ENCODE assay signal across 2 cellular contexts in the genomic region with DNA sequence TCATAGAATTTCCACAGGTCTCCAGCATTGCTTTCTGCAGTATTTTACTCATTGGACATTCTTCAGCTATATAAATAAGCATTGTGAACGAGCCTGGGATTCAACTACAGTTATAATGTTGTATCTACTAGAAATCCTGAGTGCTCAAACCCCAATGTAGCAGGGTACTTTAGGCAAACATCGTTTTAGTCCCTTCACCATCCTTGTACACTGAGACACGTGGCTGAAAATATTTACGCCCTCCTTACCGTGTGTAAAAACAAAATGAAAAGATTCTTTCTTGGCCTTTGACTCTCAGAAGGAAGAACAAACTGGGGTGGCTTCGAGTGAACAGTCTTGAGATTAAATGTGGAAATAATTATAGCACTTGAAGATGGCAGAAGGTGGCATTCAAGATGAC.
TF ChIP-seq lines count a peak whose summit lies in the region.

No MANE protein-coding gene starts in this region.

TF ChIP-seq in HepG2, 621 proteins besides CTCF, POLR2A, EP300 and RAD21:
- TF ChIP-seq JARID2 (CRISPR knock-in tag; IDR thresholded peaks at IDR 0.05; ENCODE audit: insufficient replicate concordance), result no peak
- peak; percentile 17 for TF ChIP-seq RBM22 (optimal IDR thresholded peaks at IDR 0.05; ENCODE audit: low read length)

TF ChIP-seq in K562, 482 proteins besides CTCF, POLR2A, EP300 and RAD21:
- TF ChIP-seq, protein P1, sequence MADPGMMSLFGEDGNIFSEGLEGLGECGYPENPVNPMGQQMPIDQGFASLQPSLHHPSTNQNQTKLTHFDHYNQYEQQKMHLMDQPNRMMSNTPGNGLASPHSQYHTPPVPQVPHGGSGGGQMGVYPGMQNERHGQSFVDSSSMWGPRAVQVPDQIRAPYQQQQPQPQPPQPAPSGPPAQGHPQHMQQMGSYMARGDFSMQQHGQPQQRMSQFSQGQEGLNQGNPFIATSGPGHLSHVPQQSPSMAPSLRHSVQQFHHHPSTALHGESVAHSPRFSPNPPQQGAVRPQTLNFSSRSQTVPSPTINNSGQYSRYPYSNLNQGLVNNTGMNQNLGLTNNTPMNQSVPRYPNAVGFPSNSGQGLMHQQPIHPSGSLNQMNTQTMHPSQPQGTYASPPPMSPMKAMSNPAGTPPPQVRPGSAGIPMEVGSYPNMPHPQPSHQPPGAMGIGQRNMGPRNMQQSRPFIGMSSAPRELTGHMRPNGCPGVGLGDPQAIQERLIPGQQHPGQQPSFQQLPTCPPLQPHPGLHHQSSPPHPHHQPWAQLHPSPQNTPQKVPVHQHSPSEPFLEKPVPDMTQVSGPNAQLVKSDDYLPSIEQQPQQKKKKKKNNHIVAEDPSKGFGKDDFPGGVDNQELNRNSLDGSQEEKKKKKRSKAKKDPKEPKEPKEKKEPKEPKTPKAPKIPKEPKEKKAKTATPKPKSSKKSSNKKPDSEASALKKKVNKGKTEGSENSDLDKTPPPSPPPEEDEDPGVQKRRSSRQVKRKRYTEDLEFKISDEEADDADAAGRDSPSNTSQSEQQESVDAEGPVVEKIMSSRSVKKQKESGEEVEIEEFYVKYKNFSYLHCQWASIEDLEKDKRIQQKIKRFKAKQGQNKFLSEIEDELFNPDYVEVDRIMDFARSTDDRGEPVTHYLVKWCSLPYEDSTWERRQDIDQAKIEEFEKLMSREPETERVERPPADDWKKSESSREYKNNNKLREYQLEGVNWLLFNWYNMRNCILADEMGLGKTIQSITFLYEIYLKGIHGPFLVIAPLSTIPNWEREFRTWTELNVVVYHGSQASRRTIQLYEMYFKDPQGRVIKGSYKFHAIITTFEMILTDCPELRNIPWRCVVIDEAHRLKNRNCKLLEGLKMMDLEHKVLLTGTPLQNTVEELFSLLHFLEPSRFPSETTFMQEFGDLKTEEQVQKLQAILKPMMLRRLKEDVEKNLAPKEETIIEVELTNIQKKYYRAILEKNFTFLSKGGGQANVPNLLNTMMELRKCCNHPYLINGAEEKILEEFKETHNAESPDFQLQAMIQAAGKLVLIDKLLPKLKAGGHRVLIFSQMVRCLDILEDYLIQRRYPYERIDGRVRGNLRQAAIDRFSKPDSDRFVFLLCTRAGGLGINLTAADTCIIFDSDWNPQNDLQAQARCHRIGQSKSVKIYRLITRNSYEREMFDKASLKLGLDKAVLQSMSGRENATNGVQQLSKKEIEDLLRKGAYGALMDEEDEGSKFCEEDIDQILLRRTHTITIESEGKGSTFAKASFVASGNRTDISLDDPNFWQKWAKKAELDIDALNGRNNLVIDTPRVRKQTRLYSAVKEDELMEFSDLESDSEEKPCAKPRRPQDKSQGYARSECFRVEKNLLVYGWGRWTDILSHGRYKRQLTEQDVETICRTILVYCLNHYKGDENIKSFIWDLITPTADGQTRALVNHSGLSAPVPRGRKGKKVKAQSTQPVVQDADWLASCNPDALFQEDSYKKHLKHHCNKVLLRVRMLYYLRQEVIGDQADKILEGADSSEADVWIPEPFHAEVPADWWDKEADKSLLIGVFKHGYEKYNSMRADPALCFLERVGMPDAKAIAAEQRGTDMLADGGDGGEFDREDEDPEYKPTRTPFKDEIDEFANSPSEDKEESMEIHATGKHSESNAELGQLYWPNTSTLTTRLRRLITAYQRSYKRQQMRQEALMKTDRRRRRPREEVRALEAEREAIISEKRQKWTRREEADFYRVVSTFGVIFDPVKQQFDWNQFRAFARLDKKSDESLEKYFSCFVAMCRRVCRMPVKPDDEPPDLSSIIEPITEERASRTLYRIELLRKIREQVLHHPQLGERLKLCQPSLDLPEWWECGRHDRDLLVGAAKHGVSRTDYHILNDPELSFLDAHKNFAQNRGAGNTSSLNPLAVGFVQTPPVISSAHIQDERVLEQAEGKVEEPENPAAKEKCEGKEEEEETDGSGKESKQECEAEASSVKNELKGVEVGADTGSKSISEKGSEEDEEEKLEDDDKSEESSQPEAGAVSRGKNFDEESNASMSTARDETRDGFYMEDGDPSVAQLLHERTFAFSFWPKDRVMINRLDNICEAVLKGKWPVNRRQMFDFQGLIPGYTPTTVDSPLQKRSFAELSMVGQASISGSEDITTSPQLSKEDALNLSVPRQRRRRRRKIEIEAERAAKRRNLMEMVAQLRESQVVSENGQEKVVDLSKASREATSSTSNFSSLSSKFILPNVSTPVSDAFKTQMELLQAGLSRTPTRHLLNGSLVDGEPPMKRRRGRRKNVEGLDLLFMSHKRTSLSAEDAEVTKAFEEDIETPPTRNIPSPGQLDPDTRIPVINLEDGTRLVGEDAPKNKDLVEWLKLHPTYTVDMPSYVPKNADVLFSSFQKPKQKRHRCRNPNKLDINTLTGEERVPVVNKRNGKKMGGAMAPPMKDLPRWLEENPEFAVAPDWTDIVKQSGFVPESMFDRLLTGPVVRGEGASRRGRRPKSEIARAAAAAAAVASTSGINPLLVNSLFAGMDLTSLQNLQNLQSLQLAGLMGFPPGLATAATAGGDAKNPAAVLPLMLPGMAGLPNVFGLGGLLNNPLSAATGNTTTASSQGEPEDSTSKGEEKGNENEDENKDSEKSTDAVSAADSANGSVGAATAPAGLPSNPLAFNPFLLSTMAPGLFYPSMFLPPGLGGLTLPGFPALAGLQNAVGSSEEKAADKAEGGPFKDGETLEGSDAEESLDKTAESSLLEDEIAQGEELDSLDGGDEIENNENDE (IDR thresholded peaks at IDR 0.05; ENCODE audit: low read depth, low read length), result no peak
- TF ChIP-seq TAF9B (IDR thresholded peaks at IDR 0.05; ENCODE audit: partially characterized antibody), result no peak
- TF ChIP-seq CBX8 (IDR thresholded peaks at IDR 0.05; ENCODE audit: borderline replicate concordance, extremely low read depth, low read depth, low read length, poor library complexity, severe bottlenecking), result no peak
- TF ChIP-seq ZNF696 (CRISPR knock-in tag; conservative IDR thresholded peaks at IDR 0.05), result no peak
- TF ChIP-seq, protein P2, sequence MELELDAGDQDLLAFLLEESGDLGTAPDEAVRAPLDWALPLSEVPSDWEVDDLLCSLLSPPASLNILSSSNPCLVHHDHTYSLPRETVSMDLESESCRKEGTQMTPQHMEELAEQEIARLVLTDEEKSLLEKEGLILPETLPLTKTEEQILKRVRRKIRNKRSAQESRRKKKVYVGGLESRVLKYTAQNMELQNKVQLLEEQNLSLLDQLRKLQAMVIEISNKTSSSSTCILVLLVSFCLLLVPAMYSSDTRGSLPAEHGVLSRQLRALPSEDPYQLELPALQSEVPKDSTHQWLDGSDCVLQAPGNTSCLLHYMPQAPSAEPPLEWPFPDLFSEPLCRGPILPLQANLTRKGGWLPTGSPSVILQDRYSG (tag; conservative IDR thresholded peaks at IDR 0.05; ENCODE audit: low read depth), result no peak
- no peak for TF ChIP-seq STAT5B (CRISPR knock-in tag; IDR thresholded peaks at IDR 0.05)
- TF ChIP-seq ZNF232 (CRISPR knock-in tag; IDR thresholded peaks at IDR 0.05), result no peak
- no peak for TF ChIP-seq RBFOX2 (IDR thresholded peaks at IDR 0.05; ENCODE audit: low read depth, low read length)
- TF ChIP-seq, protein P3, sequence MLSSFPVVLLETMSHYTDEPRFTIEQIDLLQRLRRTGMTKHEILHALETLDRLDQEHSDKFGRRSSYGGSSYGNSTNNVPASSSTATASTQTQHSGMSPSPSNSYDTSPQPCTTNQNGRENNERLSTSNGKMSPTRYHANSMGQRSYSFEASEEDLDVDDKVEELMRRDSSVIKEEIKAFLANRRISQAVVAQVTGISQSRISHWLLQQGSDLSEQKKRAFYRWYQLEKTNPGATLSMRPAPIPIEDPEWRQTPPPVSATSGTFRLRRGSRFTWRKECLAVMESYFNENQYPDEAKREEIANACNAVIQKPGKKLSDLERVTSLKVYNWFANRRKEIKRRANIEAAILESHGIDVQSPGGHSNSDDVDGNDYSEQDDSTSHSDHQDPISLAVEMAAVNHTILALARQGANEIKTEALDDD (IDR thresholded peaks at IDR 0.05), result no peak
- TF ChIP-seq POU5F1 (IDR thresholded peaks at IDR 0.05; ENCODE audit: borderline replicate concordance, low read depth, low read length, partially characterized antibody), result no peak
- TF ChIP-seq FOSL1 (tag; conservative IDR thresholded peaks at IDR 0.05), result no peak
- TF ChIP-seq, protein P4, sequence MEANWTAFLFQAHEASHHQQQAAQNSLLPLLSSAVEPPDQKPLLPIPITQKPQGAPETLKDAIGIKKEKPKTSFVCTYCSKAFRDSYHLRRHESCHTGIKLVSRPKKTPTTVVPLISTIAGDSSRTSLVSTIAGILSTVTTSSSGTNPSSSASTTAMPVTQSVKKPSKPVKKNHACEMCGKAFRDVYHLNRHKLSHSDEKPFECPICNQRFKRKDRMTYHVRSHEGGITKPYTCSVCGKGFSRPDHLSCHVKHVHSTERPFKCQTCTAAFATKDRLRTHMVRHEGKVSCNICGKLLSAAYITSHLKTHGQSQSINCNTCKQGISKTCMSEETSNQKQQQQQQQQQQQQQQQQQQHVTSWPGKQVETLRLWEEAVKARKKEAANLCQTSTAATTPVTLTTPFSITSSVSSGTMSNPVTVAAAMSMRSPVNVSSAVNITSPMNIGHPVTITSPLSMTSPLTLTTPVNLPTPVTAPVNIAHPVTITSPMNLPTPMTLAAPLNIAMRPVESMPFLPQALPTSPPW (CRISPR knock-in tag; IDR thresholded peaks at IDR 0.05), result no peak
- no peak for TF ChIP-seq ZNF143 (CRISPR knock-in tag; IDR thresholded peaks at IDR 0.05)
TF ChIP-seq in K562: peak in this region for 0.
